ENCODE assay signal across 1 cellular context in the genomic region with DNA sequence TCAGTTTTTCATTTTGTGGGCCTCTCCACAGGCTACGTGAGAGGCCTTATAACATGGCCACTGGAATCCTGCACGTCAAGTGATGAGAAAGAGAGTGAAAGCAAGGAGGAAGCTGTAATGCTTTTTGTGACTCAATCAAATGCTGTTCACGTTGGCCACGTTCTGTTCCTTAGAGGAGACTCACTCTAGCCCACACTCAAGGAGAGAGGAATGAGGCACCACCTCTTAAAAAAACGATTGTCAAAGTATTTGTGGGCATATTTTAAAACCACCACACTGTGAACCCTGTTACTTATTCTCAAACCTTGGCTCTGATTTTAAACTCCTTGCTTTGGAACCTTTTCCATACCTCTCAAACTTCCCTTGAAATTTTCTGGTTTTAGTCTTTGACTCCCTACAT.
TF ChIP-seq lines count a peak whose summit lies in the region.

No MANE protein-coding gene starts in this region.

TF ChIP-seq in H1, 55 proteins besides CTCF, POLR2A, EP300 and RAD21 (continued from another document):
- TF ChIP-seq EGR1 (IDR thresholded peaks at IDR 0.05; ENCODE audit: borderline replicate concordance, low read depth, low read length) = no peak
- no peak for TF ChIP-seq SP2 (IDR thresholded peaks at IDR 0.05; ENCODE audit: low read length)
- TF ChIP-seq, protein P1, sequence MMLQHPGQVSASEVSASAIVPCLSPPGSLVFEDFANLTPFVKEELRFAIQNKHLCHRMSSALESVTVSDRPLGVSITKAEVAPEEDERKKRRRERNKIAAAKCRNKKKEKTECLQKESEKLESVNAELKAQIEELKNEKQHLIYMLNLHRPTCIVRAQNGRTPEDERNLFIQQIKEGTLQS (IDR thresholded peaks at IDR 0.05; ENCODE audit: insufficient read depth, low read depth, low read length) = no peak
- no peak for TF ChIP-seq GTF2F1 (IDR thresholded peaks at IDR 0.05; ENCODE audit: borderline replicate concordance, low read depth, low read length)
